ENCODE assay signal across 22 cellular contexts in genomic region chr9:134694714-134695113, GRCh38. TPM values are rescaled to one million over a fixed set of nuclear protein-coding genes. Genes with fewer than 3 reads are reported as not detected.
"Had no signal": no experiment of that assay in that cellular context is flagged by ENCODE, and none has a peak within 500 bp of the region (broad histone marks: within the 10 kb centered on the region; RNA-seq: fewer than 3 reads in every experiment).

No MANE protein-coding gene starts in this region.

- H3K4me1 Mint-ChIP-seq: activated B cell treated with CpG ODN at 0.5 μM for 24 hours had no signal

- H3K36me3 ChIP-seq: left lung, neutrophil, thyroid gland, upper lobe of right lung had no signal

- H3K27me3 ChIP-seq: left lung, thyroid gland, upper lobe of right lung had no signal

- H3K36me3 Mint-ChIP-seq: activated naive CD4-positive, alpha-beta T cell treated with anti-CD3 and anti-CD28 coated beads, Interleukin-2, amount 10 ng/mL, durations not matched to agents 7 days and 5 days; natural killer cell treated with Interleukin-12 subunit alpha and Interleukin-12 subunit beta and Interleukin-15 and Interleukin-18, amount 100 ng/mL, for 72 hours had no signal

- H3K4me1 ChIP-seq: left lung, parathyroid adenoma, upper lobe of right lung had no signal

- H3K27me3 Mint-ChIP-seq: natural killer cell treated with Interleukin-12 subunit alpha and Interleukin-12 subunit beta and Interleukin-15 and Interleukin-18, amount 100 ng/mL, for 72 hours; T-helper 17 cell had no signal

- H3K9me3 Mint-ChIP-seq: activated B cell treated with CpG ODN at 0.5 μM for 24 hours; activated naive CD4-positive, alpha-beta T cell treated with anti-CD3 and anti-CD28 coated beads, Interleukin-2, amount 10 ng/mL, durations not matched to agents 7 days and 5 days; dendritic cell treated with granulocyte-macrophage colony-stimulating factor and Interleukin-4, amounts not matched to agents 40 ng/mL and 50 ng/mL, for 4 days; natural killer cell treated with Interleukin-12 subunit alpha and Interleukin-12 subunit beta and Interleukin-15 and Interleukin-18, amount 100 ng/mL, for 72 hours had no signal

- H3K4me3 Mint-ChIP-seq: activated B cell treated with CpG ODN at 0.5 μM for 24 hours; activated naive CD4-positive, alpha-beta T cell treated with anti-CD3 and anti-CD28 coated beads, Interleukin-2, amount 10 ng/mL, durations not matched to agents 7 days and 5 days; dendritic cell treated with granulocyte-macrophage colony-stimulating factor and Interleukin-4, amounts not matched to agents 40 ng/mL and 50 ng/mL, for 4 days; natural killer cell treated with Interleukin-12 subunit alpha and Interleukin-12 subunit beta and Interleukin-15 and Interleukin-18, amount 100 ng/mL, for 72 hours; T-helper 17 cell had no signal

- DNase-seq: activated B cell treated with CpG ODN at 0.5 μM for 24 hours; activated CD4-positive, alpha-beta T cell treated with anti-CD3 and anti-CD28 coated beads for 4 hours; activated CD4-positive, alpha-beta T cell treated with anti-CD3 and anti-CD28 coated beads, Interleukin-2, amount 50 U/mL, for 48 hours; activated effector memory CD4-positive, alpha-beta T cell treated with anti-CD3 and anti-CD28 coated beads, Interleukin-2, amount 50 U/mL, for 16 hours; activated naive CD4-positive, alpha-beta T cell treated with anti-CD3 and anti-CD28 coated beads, Interleukin-2, amount 10 ng/mL, durations not matched to agents 7 days and 5 days; activated T-cell treated with anti-CD3 and anti-CD28 coated beads, Interleukin-2, amount 50 U/mL, for 48 hours; amygdala; effector CD4-positive, alpha-beta T cell; erythroblast; foreskin fibroblast; stimulated activated CD4-positive, alpha-beta T cell treated with anti-CD3 and anti-CD28 coated beads, Interleukin-4, amount 100 ng/mL, for 1 hour; stimulated activated naive CD8-positive, alpha-beta T cell treated with anti-CD3 and anti-CD28 coated beads, Interleukin-15, Interleukin-2, amounts not matched to agents 100 U/mL and 50 U/mL, for 24 hours; substantia nigra; T-helper 17 cell; thyroid gland; upper lobe of right lung had no signal

- H3K9me3 ChIP-seq: left lung, neutrophil, thyroid gland, upper lobe of right lung had no signal

- H3K4me3 ChIP-seq: left lung, thyroid gland, upper lobe of right lung had no signal

- H3K27ac Mint-ChIP-seq: activated B cell treated with CpG ODN at 0.5 μM for 24 hours; activated naive CD4-positive, alpha-beta T cell treated with anti-CD3 and anti-CD28 coated beads, Interleukin-2, amount 10 ng/mL, durations not matched to agents 7 days and 5 days; dendritic cell treated with granulocyte-macrophage colony-stimulating factor and Interleukin-4, amounts not matched to agents 40 ng/mL and 50 ng/mL, for 4 days; natural killer cell treated with Interleukin-12 subunit alpha and Interleukin-12 subunit beta and Interleukin-15 and Interleukin-18, amount 100 ng/mL, for 72 hours; T-helper 17 cell had no signal

- H3K27ac ChIP-seq: left lung, neutrophil, parathyroid adenoma, thyroid gland, upper lobe of right lung had no signal

- ATAC-seq: left lung; sciatic nerve; stimulated activated naive CD8-positive, alpha-beta T cell treated with anti-CD3 and anti-CD28 coated beads, Interleukin-15, Interleukin-2, amounts not matched to agents 100 U/mL and 50 U/mL, for 24 hours; T-helper 17 cell; upper lobe of right lung had no signal

RNA-seq across cellular contexts. Expression of gene COL5A1, which starts 53.1 kb away (rescaled TPM):
- total RNA-seq: natural killer cell treated with Interleukin-12 subunit alpha and Interleukin-12 subunit beta and Interleukin-15 and Interleukin-18, amount 100 ng/mL, for 72 hours had no signal
